Comparison of ENCODE assay signal across 8 cellular contexts in the genomic region with DNA sequence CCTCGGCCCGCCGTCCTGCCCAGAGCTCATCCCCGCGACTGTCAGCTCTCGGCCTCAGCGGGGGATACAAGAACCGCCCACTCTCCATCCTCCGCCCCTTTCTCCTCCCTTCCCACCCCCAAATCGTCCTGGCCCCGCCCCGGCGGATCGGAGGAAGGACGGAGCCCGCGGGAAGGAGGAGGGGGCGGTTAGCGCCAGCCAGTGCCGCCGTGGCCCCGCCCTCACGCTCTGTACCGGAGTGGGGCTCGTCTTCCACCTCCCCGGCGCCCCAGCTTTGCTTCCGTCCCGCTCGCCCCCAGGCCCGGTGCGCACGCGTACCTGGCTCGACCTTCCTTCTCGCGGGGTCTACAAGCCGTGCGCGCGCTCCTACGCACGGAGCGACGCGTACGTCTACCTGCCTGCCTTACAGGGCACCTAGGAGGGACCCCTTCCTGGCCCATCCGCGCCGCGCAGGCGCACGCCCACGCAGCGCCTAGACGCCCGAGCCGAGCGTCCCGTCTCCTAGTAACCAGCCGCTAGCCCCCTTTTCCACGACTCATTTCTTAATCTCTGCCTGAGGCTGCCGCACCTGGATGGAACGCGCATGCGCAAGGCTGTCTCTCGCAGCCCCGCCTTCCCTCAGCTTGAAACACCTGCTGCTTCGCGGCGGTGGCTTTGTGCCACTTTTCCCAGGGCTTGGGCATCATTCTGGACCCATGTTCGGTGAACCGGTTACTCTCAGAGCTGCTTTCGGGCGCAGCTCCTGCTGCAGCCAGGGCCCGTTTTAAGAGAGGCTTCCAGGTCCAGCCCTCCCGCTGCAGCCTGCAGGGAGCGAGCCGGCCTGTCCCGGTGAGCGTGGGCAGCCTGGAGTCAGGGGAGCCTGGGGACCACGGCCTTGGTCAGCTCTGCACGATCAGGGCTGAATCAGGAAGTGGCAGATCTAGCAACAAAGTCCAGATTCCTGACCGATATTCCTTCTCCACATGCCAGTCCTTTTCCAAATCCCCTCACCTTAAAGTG. TPM values are rescaled to one million over a fixed set of nuclear protein-coding genes. Genes with fewer than 3 reads are reported as not detected.
DNase-seq lines count a peak whose midpoint lies in the region; ATAC-seq, FAIRE-seq and TF ChIP-seq lines count a peak whose summit lies in the region.

A gene with protein sequence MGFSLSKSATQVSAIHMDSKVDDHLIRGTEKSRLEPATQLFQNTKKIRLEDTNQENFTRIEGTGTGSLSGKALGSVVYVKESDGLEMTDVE (plus strand): TSS at position 598 of the 999 bp plus-strand sequence. CDS start 8,852 bp downstream, outside the sequence.

- POLR2A ChIA-PET in HepG2 (lab: Yijun Ruan, JAX), result interaction anchor here (0.8 to 3.0 kb wide), 16 partner anchors 13 to 1477 kb away, joined by 3 to 140 read pairs (median 4); a partner anchor contains a TSS

- H3K4me1 Mint-ChIP-seq in CD14-positive monocyte, result peaks cover 48% of the 10 kb centered on the region
- H3K4me1 Mint-ChIP-seq in dendritic cell treated with granulocyte-macrophage colony-stimulating factor and Interleukin-4, amounts not matched to agents 40 ng/mL and 50 ng/mL, for 4 days (ENCODE audit: low read depth), result peaks cover 32% of the 10 kb centered on the region

- TF ChIP-seq RAD21 in HepG2 (CRISPR knock-in tag; IDR thresholded peaks at IDR 0.05), result no peak

- H3K9ac ChIP-seq in HepG2 (ENCODE audit: insufficient read depth, low read depth, low read length), result peak within 1 kb of the TSS; percentile 76

- H3K27me3 Mint-ChIP-seq in CD14-positive monocyte (ENCODE audit: low read depth in 3 of 3), result peaks cover 0 to 15% (median 9%) of the 10 kb centered on the region in 3 donors
- H3K27me3 Mint-ChIP-seq in dendritic cell treated with granulocyte-macrophage colony-stimulating factor and Interleukin-4, amounts not matched to agents 40 ng/mL and 50 ng/mL, for 4 days, result peaks cover 11% of the 10 kb centered on the region

- peaks cover 28% of the 10 kb centered on the region for H3K4me1 ChIP-seq in HepG2 (ENCODE audit: insufficient read depth, low read length)

- no peak for TF ChIP-seq CTCF in CD14-positive monocyte (IDR thresholded peaks at IDR 0.05)
- no peak; the same call in 1 of the 2 replicates for TF ChIP-seq CTCF in HepG2 (CRISPR knock-in tag; IDR thresholded peaks at IDR 0.05)

- no peaks in the 10 kb centered on the region for H3K9me3 ChIP-seq in HepG2 (ENCODE audit: low read length)

- DNase-seq in CD14-positive monocyte (ENCODE audit: low spot score) (peak; percentile 82), NCI-H748 (lab: John Stamatoyannopoulos, UW; ENCODE audit: unreplicated experiment) (peak; percentile 97), HepG2 (ENCODE audit: low spot score) (peak; percentile 94)
- peak; percentile 92 to 93 for DNase-seq in activated CD4-positive, alpha-beta T cell treated with anti-CD3 and anti-CD28 coated beads, Interleukin-2, amount 50 U/mL, for 24 hours (ENCODE audit: low read depth in 1 of 2, low spot score in 1 of 2)
- DNase-seq in stimulated activated CD4-positive, alpha-beta T cell treated with anti-CD3 and anti-CD28 coated beads, Interleukin-2, amount 100 ng/mL, for 48 hours, result peak; percentile 93 to 95

- BruUV-seq in HepG2 (replicated peaks; lab: Mats Ljungman, UMichigan), result no TSS peak

- peaks cover 0 to 2% (median 0%) of the 10 kb centered on the region in 7 donors for H3K9me3 Mint-ChIP-seq in CD14-positive monocyte
- H3K9me3 Mint-ChIP-seq in dendritic cell treated with granulocyte-macrophage colony-stimulating factor and Interleukin-4, amounts not matched to agents 40 ng/mL and 50 ng/mL, for 4 days, result no peaks in the 10 kb centered on the region

- H3K36me3 ChIP-seq in HepG2 (replicated peaks in 1 of 2; ENCODE audit: control insufficient read depth in 1 of 2, insufficient read depth in 2 of 2, low read length in 2 of 2), result no peaks in the 10 kb centered on the region

- H4K20me1 ChIP-seq in HepG2 (ENCODE audit: insufficient read depth, low read length), result no peaks in the 10 kb centered on the region

- H3K4me3 Mint-ChIP-seq in CD14-positive monocyte, result peak within 1 kb of the TSS; percentile 96 to 98
- peak within 1 kb of the TSS; percentile 97 for H3K4me3 Mint-ChIP-seq in dendritic cell treated with granulocyte-macrophage colony-stimulating factor and Interleukin-4, amounts not matched to agents 40 ng/mL and 50 ng/mL, for 4 days

- H3K27me3 ChIP-seq in HepG2 (ENCODE audit: control insufficient read depth in 1 of 2, insufficient read depth in 2 of 2, low read length in 2 of 2), result no peaks in the 10 kb centered on the region

- H3K4me2 ChIP-seq in HepG2 (ENCODE audit: low read depth, low read length), result peak within 1 kb of the TSS; percentile 95

- peak within 1 kb of the TSS; percentile 89 for H2AFZ ChIP-seq in HepG2 (ENCODE audit: low read length)

- ATAC-seq in GM19438 (IDR thresholded peaks at IDR 0.05; ENCODE audit: low read depth, unreplicated experiment), result peak; percentile 86
- ATAC-seq in HG03565 (IDR thresholded peaks at IDR 0.05; ENCODE audit: unreplicated experiment), result peak; percentile 80
- ATAC-seq in HepG2, result peak; percentile 93

- peak within 1 kb of the TSS; percentile 79 to 89 (median 87) for H3K27ac Mint-ChIP-seq in CD14-positive monocyte
- peak within 1 kb of the TSS; percentile 88 for H3K27ac Mint-ChIP-seq in dendritic cell treated with granulocyte-macrophage colony-stimulating factor and Interleukin-4, amounts not matched to agents 40 ng/mL and 50 ng/mL, for 4 days

- peak within 1 kb of the TSS; percentile 74 for H3K27ac ChIP-seq in HepG2 (ENCODE audit: extremely low read length, insufficient read depth, low read length)

- 3% methylated on average over 62 of the region's 84 CpGs for WGBS in HepG2 (ENCODE audit: low lambda C conversion rate)

- no peak for FAIRE-seq in HepG2 (lab: Jason Lieb, UNC)

- H3K79me2 ChIP-seq in HepG2 (ENCODE audit: insufficient read depth, low read length), result peaks cover 9% of the 10 kb centered on the region

- intact Hi-C loops in CD14-positive monocyte (cut with micrococcal nuclease), result loop anchor here in 1 of 2 donors (5.0 kb wide), 1 partner anchor 36 kb away; no protein-coding TSS in a partner anchor
- intact Hi-C loops in dendritic cell treated with granulocyte-macrophage colony-stimulating factor and Interleukin-4, amounts not matched to agents 40 ng/mL and 50 ng/mL, for 4 days (cut with micrococcal nuclease), result loop anchor here (2.0 to 5.0 kb wide), 2 partner anchors 13 to 41 kb away; a partner anchor contains a TSS
- intact Hi-C loops in HepG2 (cut with micrococcal nuclease; ENCODE audit: unreplicated experiment), result loop anchor here (1.0 to 5.0 kb wide), 4 partner anchors 13 to 351 kb away; a partner anchor contains a TSS

- TF ChIP-seq EP300 in HepG2 (IDR thresholded peaks at IDR 0.05; ENCODE audit: low read depth in 2 of 2, low read length in 2 of 2) (0 out of 4 replicates have a peak, but pooled peaks of 1 of the 2 experiments have one; percentile 1), HepG2 (CRISPR knock-in tag; IDR thresholded peaks at IDR 0.05; ENCODE audit: borderline replicate concordance) (no peak)

- no peaks in the 10 kb centered on the region for H3K36me3 Mint-ChIP-seq in CD14-positive monocyte
- peaks cover 13% of the 10 kb centered on the region for H3K36me3 Mint-ChIP-seq in dendritic cell treated with granulocyte-macrophage colony-stimulating factor and Interleukin-4, amounts not matched to agents 40 ng/mL and 50 ng/mL, for 4 days (ENCODE audit: low read depth)

- CTCF ChIA-PET in HepG2 (lab: Yijun Ruan, JAX; ENCODE audit: low intra/inter-chr PET ratio, low total read pairs), result no interaction called here

- peak; percentile 89 to 99 for TF ChIP-seq POLR2A in HepG2 (IDR thresholded peaks at IDR 0.05; ENCODE audit: insufficient read depth in 1 of 2, low read depth in 2 of 2, low read length in 2 of 2)

- in situ Hi-C loops in HepG2 (cut with HindIII; ENCODE audit: extremely low pct_ligation_motif_present, low pct_unique_long_range_greater_than_20kb), result no loop called here

- peak within 1 kb of the TSS; percentile 75 to 92 (median 85) for H3K4me3 ChIP-seq in HepG2 (replicated peaks in 1 of 3; ENCODE audit: insufficient read depth in 1 of 3, low read depth in 2 of 3, low read length in 3 of 3)

TF ChIP-seq in HepG2, 621 proteins besides CTCF, POLR2A, EP300 and RAD21 (continues in another document):
- TF ChIP-seq TARDBP (CRISPR knock-in tag; IDR thresholded peaks at IDR 0.05) (0 out of 2 replicates have a peak, but pooled peaks have one; percentile 19), JUN (CRISPR knock-in tag; IDR thresholded peaks at IDR 0.05) (no peak), ZNF501 (CRISPR knock-in tag; IDR thresholded peaks at IDR 0.05) (peak; percentile 97), MED1 (CRISPR knock-in tag; IDR thresholded peaks at IDR 0.05) (peak; percentile 54), SMAD1 (CRISPR knock-in tag; IDR thresholded peaks at IDR 0.05; ENCODE audit: borderline replicate concordance, low read depth) (peak; percentile 68; the same call in 1 of the 2 replicates), GATAD2A (CRISPR knock-in tag; IDR thresholded peaks at IDR 0.05) (peak; percentile 74), SRSF9 (IDR thresholded peaks at IDR 0.05; ENCODE audit: borderline replicate concordance, insufficient read depth, low read depth, low read length, poor library complexity, severe bottlenecking) (no peak)

RNA-seq across cellular contexts. Expression of the gene that starts here (rescaled TPM):
- polyA plus RNA-seq in CD14-positive monocyte (under 1 TPM; 0.11 to 0.29 TPM), HepG2 (2011; rRNA removed) (4.9 and 5.5 TPM in 2 replicates)
- 8.3 and 12.2 TPM in 2 replicates for total RNA-seq in HepG2 (2016; rRNA removed; fragmentation: Illumina TruSeq; extraction: Trizol)
- total RNA-seq in HepG2 (2016; cell fraction: cytosol; rRNA removed; fragmentation: Illumina TruSeq; extraction: Trizol; ENCODE audit: low read depth), result 5.3 and 6.4 TPM in 2 replicates
- 10.1 and 10.3 TPM in 2 replicates for total RNA-seq in HepG2 (2016; cell fraction: insoluble cytoplasmic fraction; rRNA removed; fragmentation: Illumina TruSeq; extraction: Trizol)
- total RNA-seq in HepG2 (2016; cell fraction: membrane; rRNA removed; fragmentation: Illumina TruSeq; extraction: Trizol), result 13.3 and 14.9 TPM in 2 replicates
- total RNA-seq in HepG2 (2016; cell fraction: nucleus; rRNA removed; fragmentation: Illumina TruSeq; extraction: Trizol), result 5.4 and 6.0 TPM in 2 replicates
- polyA plus RNA-seq in HepG2 (2011; cell fraction: cytosol; rRNA removed), result 3.6 and 4.3 TPM in 2 replicates
- 2.2 and 2.4 TPM in 2 replicates for polyA plus RNA-seq in HepG2 (2011; cell fraction: nucleus; rRNA removed)
- polyA plus RNA-seq in HepG2 (2012), result 5.8 and 9.2 TPM in 2 replicates
- polyA plus RNA-seq in HepG2 (2016; cell fraction: cytosol; fragmentation: Illumina TruSeq; extraction: Trizol; ENCODE audit: low read depth), result 4.6 and 7.0 TPM in 2 replicates
- polyA plus RNA-seq in HepG2 (2016; cell fraction: insoluble cytoplasmic fraction; fragmentation: Illumina TruSeq; extraction: Trizol; ENCODE audit: low read depth), result 9.0 and 10.3 TPM in 2 replicates
- polyA plus RNA-seq in HepG2 (2016; cell fraction: membrane; fragmentation: Illumina TruSeq; extraction: Trizol; ENCODE audit: low read depth), result 10.1 and 10.9 TPM in 2 replicates
- polyA plus RNA-seq in HepG2 (2016; cell fraction: nucleus; fragmentation: Illumina TruSeq; extraction: Trizol; ENCODE audit: insufficient read depth, low read depth), result 6.4 and 9.1 TPM in 2 replicates
- 0.61 and 4.6 TPM in 2 replicates for polyA minus RNA-seq in HepG2 (2011; rRNA and poly(A)+ RNA removed; ENCODE audit: low replicate concordance)
- polyA minus RNA-seq in HepG2 (2011; cell fraction: cytosol; rRNA and poly(A)+ RNA removed), result 4.5 and 5.3 TPM in 2 replicates
- 3.3 and 7.2 TPM in 2 replicates for polyA minus RNA-seq in HepG2 (2011; cell fraction: nucleus; rRNA and poly(A)+ RNA removed)

Comparison
In these comparisons a context has a peak if more than half of its experiments do, and no peak if none do; other contexts are left out.
1. Peak in every context shown above with its lines: DNase-seq, ATAC-seq, H3K4me3 ChIP-seq and H3K27ac ChIP-seq.
2. Peak in DNase-seq in CD14-positive monocyte; RNA of the gene not detected or under 1 TPM.